ENCODE assay signal across 25 cellular contexts in the genomic region with DNA sequence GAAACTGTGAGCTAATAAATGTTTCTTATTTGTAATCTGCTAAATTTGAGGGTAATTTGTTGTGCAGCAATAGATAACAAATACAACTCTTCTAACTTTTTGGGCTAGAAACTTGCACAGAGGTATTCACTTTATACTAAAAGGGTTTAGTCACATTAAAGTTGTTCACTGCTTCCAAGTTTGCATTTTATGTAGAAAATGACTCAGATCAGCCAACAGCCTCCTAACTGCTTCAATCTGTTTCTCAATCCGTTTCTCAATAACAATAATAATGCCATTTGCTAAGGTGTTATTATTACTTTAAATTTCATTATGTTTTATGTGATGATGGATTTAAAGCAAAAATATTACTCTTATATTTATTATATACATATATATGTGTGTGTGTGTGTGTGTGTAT.
"Had no signal": no experiment of that assay in that cellular context is flagged by ENCODE, and none has a peak within 500 bp of the region (broad histone marks: within the 10 kb centered on the region; RNA-seq: fewer than 3 reads in every experiment).

No MANE protein-coding gene starts in this region.

- H3K36me3 ChIP-seq: esophagus muscularis mucosa, heart right ventricle, left lung, transverse colon, upper lobe of right lung, uterus had no signal

- DNase-seq: dermis blood vessel endothelial cell; effector memory CD4-positive, alpha-beta T cell; foreskin melanocyte; glutamatergic neuron; heart right ventricle; hippocampal formation; left cardiac atrium; mesendoderm; midbrain; naive thymus-derived CD4-positive, alpha-beta T cell; stimulated activated CD4-positive, alpha-beta T cell treated with anti-CD3 and anti-CD28 coated beads, Interleukin-4, amount 100 ng/mL, for 4 hours; stimulated activated naive CD8-positive, alpha-beta T cell treated with anti-CD3 and anti-CD28 coated beads, Interleukin-15, Interleukin-2, amounts not matched to agents 100 U/mL and 50 U/mL, for 24 hours; substantia nigra; testis; transverse colon; upper lobe of right lung; uterus had no signal

- H3K27me3 ChIP-seq: esophagus muscularis mucosa, heart right ventricle, left lung, neural progenitor cell, testis, transverse colon, upper lobe of right lung, uterus had no signal

- ATAC-seq: heart right ventricle; left cardiac atrium; left lung; naive thymus-derived CD4-positive, alpha-beta T cell; sciatic nerve; stimulated activated memory B cell treated with anti-CD40 and anti-IgM and Interleukin-4, amounts not matched to agents 10 μg/mL and 1 μg/mL and 100 μg/mL, for 72 hours; stimulated activated naive CD8-positive, alpha-beta T cell treated with anti-CD3 and anti-CD28 coated beads, Interleukin-15, Interleukin-2, amounts not matched to agents 100 U/mL and 50 U/mL, for 24 hours; upper lobe of right lung had no signal

- H3K4me1 ChIP-seq: esophagus muscularis mucosa, heart right ventricle, left lung, neural progenitor cell, parathyroid adenoma, testis, transverse colon, upper lobe of right lung, uterus had no signal

- H3K27ac ChIP-seq: coronary artery, esophagus muscularis mucosa, heart right ventricle, left lung, neural progenitor cell, parathyroid adenoma, testis, transverse colon, upper lobe of right lung, uterus had no signal

- H3K9ac ChIP-seq: neural progenitor cell, parathyroid adenoma had no signal

- H3K4me3 ChIP-seq: coronary artery, esophagus muscularis mucosa, heart right ventricle, left lung, neural progenitor cell, smooth muscle cell, testis, transverse colon, upper lobe of right lung, uterus had no signal

- H3K9me3 ChIP-seq: esophagus muscularis mucosa, testis, transverse colon, upper lobe of right lung had no signal
